ENCODE assay signal across 8 cellular contexts in genomic region chr1:9538669-9539164, GRCh38. TPM values are rescaled to one million over a fixed set of nuclear protein-coding genes. Genes with fewer than 3 reads are reported as not detected.
DNase-seq lines count a peak whose midpoint lies in the region; ATAC-seq and TF ChIP-seq lines count a peak whose summit lies in the region.

No MANE protein-coding gene starts in this region.

- peak overlapping the region in 1 of 2 donors; percentile 4 for H3K4me3 ChIP-seq in neuronal stem cell (ENCODE audit: low read length in 2 of 2)

- H3K4me1 ChIP-seq in neuronal stem cell (ENCODE audit: control insufficient read depth in 2 of 2, insufficient read depth in 1 of 2, low read depth in 1 of 2, low read length in 2 of 2), result peaks cover 2 to 5% of the 10 kb centered on the region in 2 donors

- no peak overlapping the region for H3K9ac ChIP-seq in neuronal stem cell (ENCODE audit: low read depth, low read length, poor library complexity)

- H2BK120ac ChIP-seq in neuronal stem cell (ENCODE audit: low read depth, low read length), result no peak overlapping the region

- no peak overlapping the region for H4K91ac ChIP-seq in neuronal stem cell (ENCODE audit: low read depth, low read length, poor library complexity)

- no peak overlapping the region for H3K4ac ChIP-seq in neuronal stem cell (ENCODE audit: low read length)

- H3K18ac ChIP-seq in neuronal stem cell (ENCODE audit: low read length), result no peak overlapping the region

- no peak overlapping the region for H2BK15ac ChIP-seq in neuronal stem cell (ENCODE audit: low read length)

- no peak overlapping the region for H3K4me2 ChIP-seq in neuronal stem cell (ENCODE audit: insufficient read depth, low read length, poor library complexity, severe bottlenecking)

- H3K27ac ChIP-seq in C4-2B (peak overlapping the region; percentile 97), neuronal stem cell (replicated peaks; ENCODE audit: low read length) (peak overlapping the region; percentile 11)

- peak overlapping the region; percentile 65 for H2AFZ ChIP-seq in neuronal stem cell (ENCODE audit: low read length)

- H3K79me1 ChIP-seq in neuronal stem cell (ENCODE audit: low read depth, low read length), result peaks cover 9% of the 10 kb centered on the region

- H2BK5ac ChIP-seq in neuronal stem cell (ENCODE audit: low read length), result no peak overlapping the region

- H4K8ac ChIP-seq in neuronal stem cell (ENCODE audit: low read depth, low read length), result no peak overlapping the region

- no peak overlapping the region for H3K14ac ChIP-seq in neuronal stem cell (ENCODE audit: low read length)

- H3K27me3 ChIP-seq in neuronal stem cell (ENCODE audit: control insufficient read depth in 3 of 3, insufficient read depth in 3 of 3, low read depth in 1 of 3, low read length in 3 of 3), result no peaks in the 10 kb centered on the region

- TF ChIP-seq CTCF in C4-2B (conservative IDR thresholded peaks at IDR 0.05), result no peak

- peaks cover 2 to 11% of the 10 kb centered on the region in 2 donors for H3K36me3 ChIP-seq in neuronal stem cell (replicated peaks in 1 of 2; ENCODE audit: control insufficient read depth in 2 of 2, insufficient read depth in 2 of 2, low read length in 2 of 2)

- no peak for ATAC-seq in GM19395 (IDR thresholded peaks at IDR 0.05; ENCODE audit: unreplicated experiment)
- ATAC-seq in HG03571 (IDR thresholded peaks at IDR 0.05; ENCODE audit: unreplicated experiment), result no peak

- peak; percentile 19 for DNase-seq in RPMI8226
- peak; percentile 62 for DNase-seq in ecto neural progenitor cell (ENCODE audit: low spot score)
- DNase-seq in neuronal stem cell (ENCODE audit: low spot score), result no peak
- no peak for DNase-seq in globus pallidus (ENCODE audit: low spot score)
- DNase-seq in NCI-H1436 (lab: John Stamatoyannopoulos, UW), result no peak

- H3K9me3 ChIP-seq in neuronal stem cell (replicated peaks in 1 of 2; ENCODE audit: control insufficient read depth in 2 of 2, insufficient read depth in 1 of 2, low read depth in 1 of 2, low read length in 2 of 2), result peaks cover 0 to 7% of the 10 kb centered on the region in 2 donors

- WGBS in neuronal stem cell (ENCODE audit: extremely low coverage in 2 of 2, insufficient read length in 2 of 2, insufficient replicate concordance in 1 of 2), 2 donors, result no CpG with 5 or more reads among the region's 23 CpGs

- no peak overlapping the region for H3K23ac ChIP-seq in neuronal stem cell (ENCODE audit: low read depth, low read length, poor library complexity)

- no peak overlapping the region for H2AK5ac ChIP-seq in neuronal stem cell (ENCODE audit: low read depth, low read length)

- no peak overlapping the region for H2BK12ac ChIP-seq in neuronal stem cell (ENCODE audit: low read length)

RNA-seq across cellular contexts. Expression of gene SLC25A33, which starts 0.5 kb away (rescaled TPM):
- 14.0 TPM for polyA plus RNA-seq in neuronal stem cell (2013, experiment 1 of 2)
- polyA plus RNA-seq in neuronal stem cell (2013, experiment 2 of 2), result 13.7 TPM

RNA-seq across cellular contexts. Expression of gene TMEM201, which starts 50.0 kb away (rescaled TPM):
- polyA plus RNA-seq in neuronal stem cell (2013, experiment 1 of 2), result 14.4 TPM
- polyA plus RNA-seq in neuronal stem cell (2013, experiment 2 of 2), result 13.9 TPM

Comparison
In these comparisons a context has a peak if more than half of its experiments do, and no peak if none do; other contexts are left out.
1. DNase-seq: peak in RPMI8226 (single experiment) and ecto neural progenitor cell (single experiment); none in neuronal stem cell (single experiment), globus pallidus (single experiment) and NCI-H1436 (single experiment).